Comparison of ENCODE assay signal across 8 cellular contexts in the genomic region with DNA sequence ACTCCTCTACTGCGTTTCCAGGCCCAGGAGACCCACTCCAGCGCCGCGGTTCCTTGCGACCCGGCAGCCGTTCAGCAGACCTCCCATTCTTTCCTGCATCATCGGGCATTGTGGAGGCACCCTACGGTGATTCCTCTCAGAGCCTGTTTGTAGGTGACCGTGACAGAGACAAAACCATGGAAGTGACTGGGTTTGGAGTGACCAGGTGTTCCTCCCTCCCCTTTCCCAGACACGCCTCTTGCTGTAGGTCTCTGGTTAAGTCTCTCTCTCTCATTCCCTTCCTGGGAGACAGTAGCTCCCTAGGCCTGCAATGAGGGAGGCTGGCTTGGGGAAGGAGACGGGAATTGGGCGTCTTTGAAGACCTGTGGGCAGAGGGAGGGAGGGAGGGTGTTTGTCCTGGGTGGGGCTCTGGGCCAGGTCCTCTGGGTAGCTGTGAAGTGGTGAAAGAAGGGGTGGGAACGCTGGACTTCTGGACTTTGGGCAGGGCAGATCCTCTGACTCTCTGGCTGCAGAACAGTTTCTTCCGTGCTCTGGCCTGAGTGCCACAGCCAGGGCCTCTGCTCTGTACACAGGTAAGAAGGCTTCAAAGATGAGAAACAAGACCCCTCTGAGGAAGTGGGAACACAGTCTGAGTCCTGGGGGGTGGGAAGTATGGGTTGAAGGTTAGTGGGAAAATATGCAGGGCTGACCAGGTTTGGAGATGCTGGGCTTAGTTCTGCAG. TPM values are rescaled to one million over a fixed set of nuclear protein-coding genes. Genes with fewer than 3 reads are reported as not detected.
DNase-seq lines count a peak whose midpoint lies in the region; ATAC-seq and TF ChIP-seq lines count a peak whose summit lies in the region.

No MANE protein-coding gene starts in this region.

- H3K4me3 Mint-ChIP-seq in activated CD4-positive, alpha-beta T cell treated with anti-CD3 and anti-CD28 coated beads for 36 hours = peak overlapping the region; percentile 85

- H3K79me1 ChIP-seq in neuronal stem cell (ENCODE audit: low read depth, low read length) = peaks cover 8% of the 10 kb centered on the region

- CTCF ChIA-PET in activated CD4-positive, alpha-beta T cell treated with anti-CD3 and anti-CD28 coated beads for 36 hours (lab: Charles Lee) = interaction anchor here (0.5 to 1.4 kb wide), 3 partner anchors 11 to 795 kb away, joined by 3 to 4 read pairs (median 3); no protein-coding TSS in a partner anchor

- whole genome bisulfite sequencing in neuronal stem cell (ENCODE audit: extremely low coverage in 2 of 2, insufficient read length in 2 of 2, insufficient replicate concordance in 1 of 2), 2 donors = no CpG with 5 or more reads among the region's 15 CpGs

- peak overlapping the region; percentile 94 for H3K27ac Mint-ChIP-seq in activated CD4-positive, alpha-beta T cell treated with anti-CD3 and anti-CD28 coated beads for 36 hours

- peaks cover 11% of the 10 kb centered on the region for H3K36me3 Mint-ChIP-seq in activated CD4-positive, alpha-beta T cell treated with anti-CD3 and anti-CD28 coated beads for 36 hours (ENCODE audit: low read depth)

- DNase-seq in activated CD4-positive, alpha-beta T cell treated with anti-CD3 and anti-CD28 coated beads for 36 hours = no peak
- DNase-seq in activated CD4-positive, alpha-beta T cell treated with anti-CD3 and anti-CD28 coated beads for 1 hour = no peak
- DNase-seq in SK-N-MC (ENCODE audit: low read depth, low spot score) (no peak), fibroblast of lung (ENCODE audit: low read depth in 2 of 2) (peak; percentile 3 to 16), neuronal stem cell (ENCODE audit: low spot score) (no peak), head of caudate nucleus (no peak)
- DNase-seq in activated CD4-positive, alpha-beta T cell treated with anti-CD3 and anti-CD28 coated beads, Interleukin-2, amount 50 U/mL, for 4 hours = no peak
- DNase-seq in stimulated activated CD4-positive, alpha-beta T cell treated with anti-CD3 and anti-CD28 coated beads, Interleukin-1b, Interleukin-23, amount 100 ng/mL, for 48 hours = no peak

- peaks cover 19% of the 10 kb centered on the region; the same call in 1 of the 2 replicates for H3K36me3 ChIP-seq in SK-N-MC (ENCODE audit: insufficient read depth, low read length)
- H3K36me3 ChIP-seq in fibroblast of lung (ENCODE audit: control insufficient read depth, insufficient read depth, low read length) = peaks cover 5% of the 10 kb centered on the region
- H3K36me3 ChIP-seq in neuronal stem cell (replicated peaks in 1 of 2; ENCODE audit: control insufficient read depth in 2 of 2, insufficient read depth in 2 of 2, low read length in 2 of 2) = peaks cover 7 to 23% of the 10 kb centered on the region in 2 donors

- intact Hi-C loops in activated CD4-positive, alpha-beta T cell treated with anti-CD3 and anti-CD28 coated beads for 36 hours (cut with DNase I, micrococcal nuclease) = no loop called here
- intact Hi-C loops in head of caudate nucleus (cut with DNase I) = no loop called here

- H3K4me1 ChIP-seq in fibroblast of lung (ENCODE audit: control insufficient read depth, extremely low read depth, insufficient read depth, low read length) (peaks cover 10% of the 10 kb centered on the region), neuronal stem cell (ENCODE audit: control insufficient read depth in 2 of 2, insufficient read depth in 1 of 2, low read depth in 1 of 2, low read length in 2 of 2) (peaks cover 6 to 10% of the 10 kb centered on the region in 2 donors)

- H3K14ac ChIP-seq in neuronal stem cell (ENCODE audit: low read length) = no peak overlapping the region

- H3K27ac ChIP-seq in SK-N-MC (no peak overlapping the region; the same call in 1 of the 2 replicates), fibroblast of lung (ENCODE audit: insufficient read depth, low read length) (peak overlapping the region; percentile 73), neuronal stem cell (replicated peaks; ENCODE audit: low read length) (no peak overlapping the region)

- TF ChIP-seq CTCF in fibroblast of lung (conservative IDR thresholded peaks at IDR 0.05 in 1 of 2, IDR thresholded peaks at IDR 0.05 in 1 of 2; ENCODE audit: low read depth in 1 of 2, low read length in 2 of 2) = no peak

- H3K23ac ChIP-seq in neuronal stem cell (ENCODE audit: low read depth, low read length, poor library complexity) = peak overlapping the region; percentile 93

- H3K27me3 Mint-ChIP-seq in activated CD4-positive, alpha-beta T cell treated with anti-CD3 and anti-CD28 coated beads for 36 hours = no peaks in the 10 kb centered on the region

- H3K9ac ChIP-seq in SK-N-MC (ENCODE audit: insufficient read length) (peak overlapping the region; percentile 91), fibroblast of lung (ENCODE audit: insufficient read depth, low read length) (peak overlapping the region; percentile 69), neuronal stem cell (ENCODE audit: low read depth, low read length, poor library complexity) (peak overlapping the region; percentile 88)

- H3K4me2 ChIP-seq in fibroblast of lung (ENCODE audit: extremely low read depth, insufficient read depth, low read length) (peak overlapping the region; percentile 95), neuronal stem cell (ENCODE audit: insufficient read depth, low read length, poor library complexity, severe bottlenecking) (peak overlapping the region; percentile 84)

- H3K79me2 ChIP-seq in fibroblast of lung (ENCODE audit: control insufficient read depth, insufficient read depth, low read length) = peaks cover 14% of the 10 kb centered on the region

- H3K4me3 ChIP-seq in SK-N-MC (peak overlapping the region; percentile 100), fibroblast of lung (replicated peaks in 1 of 4; ENCODE audit: control extremely low read depth in 1 of 4, insufficient read depth in 1 of 4, low read depth in 3 of 4, low read length in 4 of 4) (peak overlapping the region; percentile 61 to 99 (median 76)), neuronal stem cell (ENCODE audit: low read length in 2 of 2) (peak overlapping the region; percentile 64 to 89)

- ATAC-seq in activated CD4-positive, alpha-beta T cell treated with anti-CD3 and anti-CD28 coated beads for 36 hours = no peak

- H3K9me3 Mint-ChIP-seq in activated CD4-positive, alpha-beta T cell treated with anti-CD3 and anti-CD28 coated beads for 36 hours (ENCODE audit: low read depth) = no peaks in the 10 kb centered on the region

- no peaks in the 10 kb centered on the region for H3K9me3 ChIP-seq in SK-N-MC (ENCODE audit: low read depth, low read length)
- H3K9me3 ChIP-seq in fibroblast of lung (ENCODE audit: control insufficient read depth, insufficient read depth, low read depth, low read length) = no peaks in the 10 kb centered on the region
- no peaks in the 10 kb centered on the region for H3K9me3 ChIP-seq in neuronal stem cell (replicated peaks in 1 of 2; ENCODE audit: control insufficient read depth in 2 of 2, insufficient read depth in 1 of 2, low read depth in 1 of 2, low read length in 2 of 2)

- no peak overlapping the region for H2BK12ac ChIP-seq in neuronal stem cell (ENCODE audit: low read length)

- no peak overlapping the region for H4K91ac ChIP-seq in neuronal stem cell (ENCODE audit: low read depth, low read length, poor library complexity)

- H2BK15ac ChIP-seq in neuronal stem cell (ENCODE audit: low read length) = no peak overlapping the region

- H3K27me3 ChIP-seq in fibroblast of lung (ENCODE audit: control insufficient read depth, insufficient read depth, low read length) (no peaks in the 10 kb centered on the region), neuronal stem cell (ENCODE audit: control insufficient read depth in 3 of 3, insufficient read depth in 3 of 3, low read depth in 1 of 3, low read length in 3 of 3) (no peaks in the 10 kb centered on the region)

- H2AK5ac ChIP-seq in neuronal stem cell (ENCODE audit: low read depth, low read length) = no peak overlapping the region

- no peak overlapping the region for H4K8ac ChIP-seq in neuronal stem cell (ENCODE audit: low read depth, low read length)

- no peaks in the 10 kb centered on the region for H4K20me1 ChIP-seq in fibroblast of lung (ENCODE audit: control insufficient read depth, extremely low read depth, insufficient read depth, low read length)

- no peak overlapping the region for H2BK5ac ChIP-seq in neuronal stem cell (ENCODE audit: low read length)

- H2AFZ ChIP-seq in fibroblast of lung (ENCODE audit: low read length) (peak overlapping the region; percentile 92), neuronal stem cell (ENCODE audit: low read length) (peak overlapping the region; percentile 88)

- no peak overlapping the region for H3K4ac ChIP-seq in neuronal stem cell (ENCODE audit: low read length)

- H2BK120ac ChIP-seq in neuronal stem cell (ENCODE audit: low read depth, low read length) = no peak overlapping the region

- H3K4me1 Mint-ChIP-seq in activated CD4-positive, alpha-beta T cell treated with anti-CD3 and anti-CD28 coated beads for 36 hours = peaks cover 27% of the 10 kb centered on the region

- H3K18ac ChIP-seq in neuronal stem cell (ENCODE audit: low read length) = peak overlapping the region; percentile 90

- POLR2A ChIA-PET in activated CD4-positive, alpha-beta T cell treated with anti-CD3 and anti-CD28 coated beads for 36 hours (lab: Charles Lee) = interaction anchor here (1.3 kb wide), 1 partner anchor 130 kb away, joined by 3 read pairs; the partner anchor contains the start of gene CNPY3

RNA-seq across cellular contexts. Expression of gene KLC4, which starts 0.8 kb away (rescaled TPM):
- total RNA-seq in activated CD4-positive, alpha-beta T cell treated with anti-CD3 and anti-CD28 coated beads for 36 hours = 10 to 100 TPM in 1 of 2 experiments, 1 to 10 TPM in 1; 10.0 to 10.1 TPM
- total RNA-seq in fibroblast of lung = 19.0 and 22.5 TPM in 2 replicates
- polyA plus RNA-seq in fibroblast of lung = 5.7 and 7.2 TPM in 2 replicates
- polyA plus RNA-seq in fibroblast of lung (2012) = 6.3 and 7.3 TPM in 2 replicates
- polyA minus RNA-seq in fibroblast of lung (ENCODE audit: low replicate concordance) = 16.2 and 33.9 TPM in 2 replicates
- polyA plus RNA-seq in neuronal stem cell (2013, experiment 1 of 2) = 14.2 TPM
- 14.7 TPM for polyA plus RNA-seq in neuronal stem cell (2013, experiment 2 of 2)

RNA-seq across cellular contexts. Expression of gene MRPL2, which starts 1.0 kb away (rescaled TPM):
- 100 to 1,000 TPM in 1 of 2 experiments, 10 to 100 TPM in 1; 93.9 to 110 TPM for total RNA-seq in activated CD4-positive, alpha-beta T cell treated with anti-CD3 and anti-CD28 coated beads for 36 hours
- 13.9 and 18.2 TPM in 2 replicates for total RNA-seq in fibroblast of lung
- polyA plus RNA-seq in fibroblast of lung = 20.3 and 23.1 TPM in 2 replicates
- 49.9 and 65.2 TPM in 2 replicates for polyA plus RNA-seq in fibroblast of lung (2012)
- 7.3 and 30.4 TPM in 2 replicates for polyA minus RNA-seq in fibroblast of lung (ENCODE audit: low replicate concordance)
- 46.8 TPM for polyA plus RNA-seq in neuronal stem cell (2013, experiment 1 of 2)
- 50.0 TPM for polyA plus RNA-seq in neuronal stem cell (2013, experiment 2 of 2)

RNA-seq across cellular contexts. Expression of gene CUL7, which starts 6.5 kb away (rescaled TPM):
- total RNA-seq in activated CD4-positive, alpha-beta T cell treated with anti-CD3 and anti-CD28 coated beads for 36 hours = 10 to 100 TPM; 16.3 to 18.0 TPM
- 30.3 and 60.3 TPM in 2 replicates for total RNA-seq in fibroblast of lung
- polyA plus RNA-seq in fibroblast of lung = 19.7 and 21.4 TPM in 2 replicates
- 25.5 and 28.5 TPM in 2 replicates for polyA plus RNA-seq in fibroblast of lung (2012)
- 88.4 and 136 TPM in 2 replicates for polyA minus RNA-seq in fibroblast of lung (ENCODE audit: low replicate concordance)
- polyA plus RNA-seq in neuronal stem cell (2013, experiment 1 of 2) = 16.9 TPM
- polyA plus RNA-seq in neuronal stem cell (2013, experiment 2 of 2) = 16.9 TPM

RNA-seq across cellular contexts. Expression of gene PTK7, which starts 15.9 kb away (rescaled TPM):
- 1 to 10 TPM; 4.1 to 4.6 TPM for total RNA-seq in activated CD4-positive, alpha-beta T cell treated with anti-CD3 and anti-CD28 coated beads for 36 hours
- 145 and 159 TPM in 2 replicates for total RNA-seq in fibroblast of lung
- 51.9 and 149 TPM in 2 replicates for polyA plus RNA-seq in fibroblast of lung
- 56.7 and 156 TPM in 2 replicates for polyA plus RNA-seq in fibroblast of lung (2012)
- polyA minus RNA-seq in fibroblast of lung (ENCODE audit: low replicate concordance) = 103 and 333 TPM in 2 replicates
- 43.8 TPM for polyA plus RNA-seq in neuronal stem cell (2013, experiment 1 of 2)
- 43.3 TPM for polyA plus RNA-seq in neuronal stem cell (2013, experiment 2 of 2)

RNA-seq across cellular contexts. Expression of gene RRP36, which starts 38.8 kb away (rescaled TPM):
- 10 to 100 TPM; 45.8 to 48.1 TPM for total RNA-seq in activated CD4-positive, alpha-beta T cell treated with anti-CD3 and anti-CD28 coated beads for 36 hours
- total RNA-seq in fibroblast of lung = 72.4 and 73.0 TPM in 2 replicates
- polyA plus RNA-seq in fibroblast of lung = 88.0 and 110 TPM in 2 replicates
- polyA plus RNA-seq in fibroblast of lung (2012) = 86.4 and 113 TPM in 2 replicates
- polyA minus RNA-seq in fibroblast of lung (ENCODE audit: low replicate concordance) = 20.4 and 32.4 TPM in 2 replicates
- polyA plus RNA-seq in neuronal stem cell (2013, experiment 1 of 2) = 51.0 TPM
- 50.1 TPM for polyA plus RNA-seq in neuronal stem cell (2013, experiment 2 of 2)

Comparison
In these comparisons a context has a peak if more than half of its experiments do, and no peak if none do; other contexts are left out.
1. DNase-seq: peak in fibroblast of lung (2 of 2); none in activated CD4-positive, alpha-beta T cell treated with anti-CD3 and anti-CD28 coated beads for 36 hours (single experiment), activated CD4-positive, alpha-beta T cell treated with anti-CD3 and anti-CD28 coated beads for 1 hour (single experiment), SK-N-MC (single experiment), neuronal stem cell (single experiment), head of caudate nucleus (0 of 42), activated CD4-positive, alpha-beta T cell treated with anti-CD3 and anti-CD28 coated beads, Interleukin-2, amount 50 U/mL, for 4 hours (0 of 2) and stimulated activated CD4-positive, alpha-beta T cell treated with anti-CD3 and anti-CD28 coated beads, Interleukin-1b, Interleukin-23, amount 100 ng/mL, for 48 hours (single experiment).
2. Peak in every context shown above with its lines, with median percentiles within 50 percentile points of each other: H3K4me3 ChIP-seq and H3K9ac ChIP-seq.